17 cellular contexts compared by ENCODE assay signal in genomic region chr6:31149827-31150447, GRCh38. TPM values are rescaled to one million over a fixed set of nuclear protein-coding genes. Genes with fewer than 3 reads are reported as not detected.
DNase-seq lines count a peak whose midpoint lies in the region; ATAC-seq, FAIRE-seq and TF ChIP-seq lines count a peak whose summit lies in the region.
"Had no signal": no experiment of that assay in that cellular context is flagged by ENCODE, and none has a peak within 500 bp of the region (broad histone marks: within the 10 kb centered on the region; RNA-seq: fewer than 3 reads in every experiment).

No MANE protein-coding gene starts in this region.

- H2BK12ac ChIP-seq in H1 (ENCODE audit: low read depth, low read length): no peak overlapping the region

- 84% methylated on average over 6 of the region's 6 CpGs; no CpG with 5 or more reads in 1 of the 2 experiments for WGBS in H1 (ENCODE audit: extremely low coverage in 1 of 2, insufficient coverage in 1 of 2, insufficient read length in 1 of 2, insufficient replicate concordance in 2 of 2, low coverage in 1 of 2, low lambda C conversion rate in 2 of 2, missing lambda C conversion rate in 1 of 2), 2 experiments

- POLR2A ChIA-PET in H1 (lab: Charles Lee; ENCODE audit: partially characterized antibody): interaction anchor here (61.6 to 68.5 kb wide), 2 partner anchors 2 to 19 kb away, joined by 2251 read pairs; partner anchors contain the start of genes CCHCR1, CDSN, POU5F1 and PSORS1C1

- no peak overlapping the region for H3K9ac ChIP-seq in H1 (replicated peaks in 1 of 4; ENCODE audit: extremely low read depth in 1 of 4, low read depth in 3 of 4, low read length in 3 of 4)
- H3K9ac ChIP-seq: BLaER1 treated with 17β-estradiol and CSF1 and Interleukin-3, amounts not matched to agents 10 nM and 100 nM; GM23248 had no signal

- no peak for DNase-seq in stimulated activated naive CD8-positive, alpha-beta T cell treated with anti-CD3 and anti-CD28 coated beads, Interleukin-15, Interleukin-2, amounts not matched to agents 100 U/mL and 50 U/mL, for 24 hours
- DNase-seq in stimulated activated naive CD8-positive, alpha-beta T cell treated with anti-CD3 and anti-CD28 coated beads, Interleukin-15, amount 100 ng/mL, for 72 hours: no peak
- DNase-seq in H1 (ENCODE audit: low read depth in 1 of 2, low spot score in 2 of 2) (no peak), osteoblast (ENCODE audit: insufficient read length, low spot score, missing footprints) (peak; percentile 18), epidermal melanocyte (ENCODE audit: insufficient read length, low spot score) (no peak), HUDEP-2 (lab: John Stamatoyannopoulos, UW; ENCODE audit: unreplicated experiment in 76 of 76) (no peak), SKM-1 (lab: John Stamatoyannopoulos, UW; ENCODE audit: unreplicated experiment) (no peak)
- DNase-seq: ACHN; Calu3; CD4-positive, alpha-beta T cell; DMS 273 treated with DMSO at 0.1 percent for 48 hours; GM23248; H9 had no signal

- no peaks in the 10 kb centered on the region for H3K79me1 ChIP-seq in H1 (ENCODE audit: low read depth, low read length)

- H3K18ac ChIP-seq in H1 (ENCODE audit: extremely low read depth, low read length): no peak overlapping the region

- H3K23ac ChIP-seq in H1 (ENCODE audit: insufficient read length): no peak overlapping the region

- H2BK120ac ChIP-seq in H1 (replicated peaks; ENCODE audit: low read depth, low read length): no peak overlapping the region

- H3K4me3 Mint-ChIP-seq in stimulated activated naive CD8-positive, alpha-beta T cell treated with anti-CD3 and anti-CD28 coated beads, Interleukin-15, amount 100 ng/mL, for 72 hours: no peak overlapping the region
- H3K4me3 Mint-ChIP-seq: CD4-positive, alpha-beta T cell; H9 had no signal

- H3K27me3 Mint-ChIP-seq in stimulated activated naive CD8-positive, alpha-beta T cell treated with anti-CD3 and anti-CD28 coated beads, Interleukin-15, amount 100 ng/mL, for 72 hours: no peaks in the 10 kb centered on the region
- H3K27me3 Mint-ChIP-seq: CD4-positive, alpha-beta T cell had no signal

- TF ChIP-seq EP300 in H1 (IDR thresholded peaks at IDR 0.05; ENCODE audit: borderline replicate concordance in 1 of 2, low read depth in 2 of 2, low read length in 2 of 2): no peak

- H4K20me1 ChIP-seq in H1 (replicated peaks in 1 of 2; ENCODE audit: control insufficient read depth in 1 of 2, insufficient read depth in 2 of 2, low read length in 2 of 2) (peaks cover 0 to 3% of the 10 kb centered on the region in 2 experiments), osteoblast (ENCODE audit: insufficient read depth, low read length) (no peaks in the 10 kb centered on the region)

- no peak overlapping the region for H2BK20ac ChIP-seq in H1 (ENCODE audit: low read length)

- no peak overlapping the region for H2AK5ac ChIP-seq in H1 (ENCODE audit: low read depth, low read length)

- peaks cover 8% of the 10 kb centered on the region for H3K4me1 Mint-ChIP-seq in stimulated activated naive CD8-positive, alpha-beta T cell treated with anti-CD3 and anti-CD28 coated beads, Interleukin-15, amount 100 ng/mL, for 72 hours

- no peak overlapping the region for H3K27ac ChIP-seq in H1 (ENCODE audit: low read depth, low read length)
- no peak overlapping the region for H3K27ac ChIP-seq in osteoblast (ENCODE audit: low read depth, low read length)
- H3K27ac ChIP-seq: BLaER1 treated with 17β-estradiol and CSF1 and Interleukin-3, amounts not matched to agents 10 nM and 100 nM; GM23248 had no signal

- CTCF ChIA-PET in H1 (lab: Charles Lee; ENCODE audit: partially characterized antibody): interaction anchor here (1.1 to 3.2 kb wide), 4 partner anchors 11 to 63 kb away, joined by 4 to 15 read pairs (median 10); partner anchors contain the start of gene PSORS1C2

- peak overlapping the region; percentile 75 for H2BK5ac ChIP-seq in H1 (ENCODE audit: low read depth, low read length)

- H3K79me2 ChIP-seq in H1 (ENCODE audit: control insufficient read depth in 1 of 2, insufficient read depth in 2 of 2, low read length in 2 of 2) (no peaks in the 10 kb centered on the region), osteoblast (ENCODE audit: insufficient read depth, low read length) (no peaks in the 10 kb centered on the region)

- H3K36me3 ChIP-seq in H1 (ENCODE audit: control insufficient read depth in 2 of 4, insufficient read depth in 4 of 4, low read length in 3 of 4) (peaks cover 0 to 34% (median 8%) of the 10 kb centered on the region in 4 experiments), osteoblast (ENCODE audit: insufficient read depth, low read length) (peaks cover 23% of the 10 kb centered on the region)

- H3K23me2 ChIP-seq in H1 (ENCODE audit: low read depth, low read length): no peaks in the 10 kb centered on the region; the same call in 1 of the 2 replicates

- FAIRE-seq in H1 (lab: Jason Lieb, UNC): no peak

- no peak for TF ChIP-seq CTCF in H1 (IDR thresholded peaks at IDR 0.05; ENCODE audit: control extremely low read depth in 1 of 3, insufficient read depth in 1 of 3, low read depth in 1 of 3, low read length in 3 of 3)
- TF ChIP-seq CTCF in osteoblast (IDR thresholded peaks at IDR 0.05; ENCODE audit: extremely low read depth, low read depth, low read length): no peak

- H3K4me3 ChIP-seq in H1 (ENCODE audit: extremely low read depth in 1 of 4, insufficient read depth in 2 of 4, low read depth in 3 of 4, low read length in 4 of 4): no peak overlapping the region
- no peak overlapping the region for H3K4me3 ChIP-seq in osteoblast (ENCODE audit: insufficient read depth, low read length)
- H3K4me3 ChIP-seq: BLaER1 treated with 17β-estradiol and CSF1 and Interleukin-3, amounts not matched to agents 10 nM and 100 nM; GM23248 had no signal

- no peaks in the 10 kb centered on the region for H3K9me3 Mint-ChIP-seq in stimulated activated naive CD8-positive, alpha-beta T cell treated with anti-CD3 and anti-CD28 coated beads, Interleukin-15, amount 100 ng/mL, for 72 hours
- H3K9me3 Mint-ChIP-seq: CD4-positive, alpha-beta T cell; H9 had no signal

- no peak overlapping the region for H4K91ac ChIP-seq in H1 (replicated peaks; ENCODE audit: insufficient read length, low read length)

- H3K4me2 ChIP-seq in H1 (ENCODE audit: insufficient read depth in 1 of 2, low read depth in 2 of 2, low read length in 2 of 2) (no peak overlapping the region), osteoblast (ENCODE audit: insufficient read depth, low read length) (no peak overlapping the region)
- H3K4me2 ChIP-seq: BLaER1 treated with 17β-estradiol and CSF1 and Interleukin-3, amounts not matched to agents 10 nM and 100 nM had no signal

- no peak overlapping the region for H3K56ac ChIP-seq in H1 (replicated peaks; ENCODE audit: insufficient read length, low read depth, low read length)

- H3K9me3 ChIP-seq in H1 (ENCODE audit: insufficient read depth in 2 of 2, low read depth in 1 of 2, low read length in 1 of 2) (no peaks in the 10 kb centered on the region), osteoblast (ENCODE audit: low read depth, low read length) (no peaks in the 10 kb centered on the region)
- H3K9me3 ChIP-seq: BLaER1 treated with 17β-estradiol and CSF1 and Interleukin-3, amounts not matched to agents 10 nM and 100 nM had no signal

- no peak overlapping the region for H3K4ac ChIP-seq in H1 (replicated peaks; ENCODE audit: insufficient read length, low read depth, low read length)

- no peak overlapping the region for H2AFZ ChIP-seq in H1 (ENCODE audit: low read length)
- no peak overlapping the region for H2AFZ ChIP-seq in osteoblast (ENCODE audit: low read length)
- H2AFZ ChIP-seq: GM23248 had no signal

- H3K27me3 ChIP-seq in H1 (replicated peaks in 1 of 4; ENCODE audit: control insufficient read depth in 3 of 4, extremely low read depth in 1 of 4, insufficient read depth in 3 of 4, low read length in 3 of 4): no peaks in the 10 kb centered on the region
- H3K27me3 ChIP-seq in osteoblast (ENCODE audit: insufficient read depth, low read length): no peaks in the 10 kb centered on the region
- H3K27me3 ChIP-seq: BLaER1 treated with 17β-estradiol and CSF1 and Interleukin-3, amounts not matched to agents 10 nM and 100 nM had no signal

- H4K8ac ChIP-seq in H1 (ENCODE audit: extremely low read depth, insufficient read depth, low read length): no peak overlapping the region; the same call in 1 of the 2 replicates

- H4K5ac ChIP-seq in H1 (ENCODE audit: insufficient read length, low read depth, low read length): no peak overlapping the region

- H2BK15ac ChIP-seq in H1 (ENCODE audit: low read length): no peak overlapping the region

- peak overlapping the region in 1 of 2 donors; percentile 44 for H3K27ac Mint-ChIP-seq in stimulated activated naive CD8-positive, alpha-beta T cell treated with anti-CD3 and anti-CD28 coated beads, Interleukin-15, amount 100 ng/mL, for 72 hours
- H3K27ac Mint-ChIP-seq: CD4-positive, alpha-beta T cell had no signal

- H3K14ac ChIP-seq in H1 (ENCODE audit: insufficient read length): no peak overlapping the region

- TF ChIP-seq POLR2A in H1 (IDR thresholded peaks at IDR 0.05; ENCODE audit: control extremely low read depth in 1 of 2, low read depth in 2 of 2, low read length in 2 of 2): no peak

- TF ChIP-seq RAD21 in H1 (IDR thresholded peaks at IDR 0.05 in 1 of 2, conservative IDR thresholded peaks at IDR 0.05 in 1 of 2; ENCODE audit: low read depth in 2 of 2, low read length in 2 of 2): no peak

- H3K4me1 ChIP-seq in H1 (replicated peaks in 1 of 4; ENCODE audit: control insufficient read depth in 3 of 4, insufficient read depth in 4 of 4, low read length in 3 of 4) (0 out of 7 replicates have a peak, but pooled peaks cover 0 to 2% (median 0%) of the 10 kb centered on the region in 4 experiments), osteoblast (ENCODE audit: insufficient read depth, low read length) (no peaks in the 10 kb centered on the region)

- peak; percentile 4 for ATAC-seq in stimulated activated naive CD8-positive, alpha-beta T cell treated with anti-CD3 and anti-CD28 coated beads, Interleukin-15, Interleukin-2, amounts not matched to agents 100 U/mL and 50 U/mL, for 24 hours
- ATAC-seq in stimulated activated naive CD8-positive, alpha-beta T cell treated with anti-CD3 and anti-CD28 coated beads, Interleukin-15, amount 100 ng/mL, for 72 hours: no peak

RNA-seq across cellular contexts. Expression of gene CCHCR1, which starts 7.7 kb away (rescaled TPM):
- total RNA-seq in H1 (2021; fragmentation: NEBNext Ultra II Directional; extraction: Animal tissue kit (Norgen Biotek cat#: 25700)): 38.0 and 38.2 TPM in 2 replicates
- polyA plus RNA-seq in H1 (2011; rRNA removed): 20.9 and 32.8 TPM in 2 replicates
- 50.9 TPM for polyA plus RNA-seq in H1 (2011; cell fraction: cytosol; rRNA removed)
- 138 TPM for polyA plus RNA-seq in H1 (2011; cell fraction: nucleus; rRNA removed)
- 36.7 to 61.3 TPM (median 50.8 TPM) in 4 replicates for polyA plus RNA-seq in H1 (2012, experiment 1 of 2)
- 19.0 TPM for polyA plus RNA-seq in H1 (2012, experiment 2 of 2)
- polyA plus RNA-seq in H1 (2013, experiment 1 of 2): 19.9 TPM
- polyA plus RNA-seq in H1 (2013, experiment 2 of 2): 17.6 TPM
- polyA minus RNA-seq in H1 (2011; rRNA and poly(A)+ RNA removed): 29.0 and 29.1 TPM in 2 replicates
- polyA minus RNA-seq in H1 (2011; cell fraction: cytosol; rRNA and poly(A)+ RNA removed): 20.8 TPM
- 43.1 TPM for polyA minus RNA-seq in H1 (2011; cell fraction: nucleus; rRNA and poly(A)+ RNA removed)
- total RNA-seq in osteoblast: 13.6 and 14.1 TPM in 2 replicates

RNA-seq across cellular contexts. Expression of gene TCF19, which starts 8.5 kb away (rescaled TPM):
- 10.0 and 11.0 TPM in 2 replicates for total RNA-seq in H1 (2021; fragmentation: NEBNext Ultra II Directional; extraction: Animal tissue kit (Norgen Biotek cat#: 25700))
- polyA plus RNA-seq in H1 (2011; rRNA removed): 7.2 and 12.5 TPM in 2 replicates
- 10.0 TPM for polyA plus RNA-seq in H1 (2011; cell fraction: cytosol; rRNA removed)
- 15.6 TPM for polyA plus RNA-seq in H1 (2011; cell fraction: nucleus; rRNA removed)
- polyA plus RNA-seq in H1 (2012, experiment 1 of 2): 9.6 to 10.7 TPM (median 10.2 TPM) in 4 replicates
- polyA plus RNA-seq in H1 (2012, experiment 2 of 2): 8.6 TPM
- 6.5 TPM for polyA plus RNA-seq in H1 (2013, experiment 1 of 2)
- polyA plus RNA-seq in H1 (2013, experiment 2 of 2): 6.5 TPM
- polyA minus RNA-seq in H1 (2011; rRNA and poly(A)+ RNA removed): 5.5 and 5.6 TPM in 2 replicates
- 5.3 TPM for polyA minus RNA-seq in H1 (2011; cell fraction: cytosol; rRNA and poly(A)+ RNA removed)
- polyA minus RNA-seq in H1 (2011; cell fraction: nucleus; rRNA and poly(A)+ RNA removed): 5.4 TPM
- 5.8 and 5.9 TPM in 2 replicates for total RNA-seq in osteoblast

RNA-seq across cellular contexts. Expression of gene PSORS1C2, which starts 11.1 kb away (rescaled TPM):
- total RNA-seq in H1 (2021; fragmentation: NEBNext Ultra II Directional; extraction: Animal tissue kit (Norgen Biotek cat#: 25700)): not detected in 2 replicates
- polyA plus RNA-seq in H1 (2011; rRNA removed): 0.11 and 0.58 TPM in 2 replicates
- polyA plus RNA-seq in H1 (2011; cell fraction: cytosol; rRNA removed): 0.39 TPM
- 1.4 TPM for polyA plus RNA-seq in H1 (2011; cell fraction: nucleus; rRNA removed)
- 0.52 to 0.62 TPM (median 0.57 TPM) in 3 of 4 replicates, not detected in the other for polyA plus RNA-seq in H1 (2012, experiment 1 of 2)
- polyA plus RNA-seq in H1 (2012, experiment 2 of 2): 0.21 TPM
- polyA plus RNA-seq in H1 (2013, experiment 1 of 2): 1.6 TPM
- 1.6 TPM for polyA plus RNA-seq in H1 (2013, experiment 2 of 2)
- polyA minus RNA-seq in H1 (2011; rRNA and poly(A)+ RNA removed): not detected in 2 replicates
- not detected for polyA minus RNA-seq in H1 (2011; cell fraction: cytosol; rRNA and poly(A)+ RNA removed)
- polyA minus RNA-seq in H1 (2011; cell fraction: nucleus; rRNA and poly(A)+ RNA removed): not detected
- not detected in 2 replicates for total RNA-seq in osteoblast
- total RNA-seq: A172; Calu3; CD4-positive, alpha-beta T cell; Daoy; GM23248; HT1080 had no signal
- polyA plus RNA-seq: GM23248 had no signal

RNA-seq across cellular contexts. Expression of gene POU5F1, which starts 20.5 kb away (rescaled TPM):
- total RNA-seq in H1 (2021; fragmentation: NEBNext Ultra II Directional; extraction: Animal tissue kit (Norgen Biotek cat#: 25700)): 2,526 and 2,533 TPM in 2 replicates
- polyA plus RNA-seq in H1 (2011; rRNA removed): 2,437 and 2,958 TPM in 2 replicates
- polyA plus RNA-seq in H1 (2011; cell fraction: cytosol; rRNA removed): 3,112 TPM
- 1,732 TPM for polyA plus RNA-seq in H1 (2011; cell fraction: nucleus; rRNA removed)
- polyA plus RNA-seq in H1 (2012, experiment 1 of 2): 1,944 to 3,021 TPM (median 2,827 TPM) in 4 replicates
- polyA plus RNA-seq in H1 (2012, experiment 2 of 2): 3,585 TPM
- polyA plus RNA-seq in H1 (2013, experiment 1 of 2): 2,440 TPM
- polyA plus RNA-seq in H1 (2013, experiment 2 of 2): 2,561 TPM
- 686 and 909 TPM in 2 replicates for polyA minus RNA-seq in H1 (2011; rRNA and poly(A)+ RNA removed)
- 545 TPM for polyA minus RNA-seq in H1 (2011; cell fraction: cytosol; rRNA and poly(A)+ RNA removed)
- 413 TPM for polyA minus RNA-seq in H1 (2011; cell fraction: nucleus; rRNA and poly(A)+ RNA removed)
- 0.29 and 2.5 TPM in 2 replicates for total RNA-seq in osteoblast
- total RNA-seq: A172; CD4-positive, alpha-beta T cell; HT1080 had no signal

RNA-seq across cellular contexts. Expression of gene CDSN, which starts 29.7 kb away (rescaled TPM):
- not detected in 2 replicates for total RNA-seq in H1 (2021; fragmentation: NEBNext Ultra II Directional; extraction: Animal tissue kit (Norgen Biotek cat#: 25700))
- not detected in 2 replicates for polyA plus RNA-seq in H1 (2011; rRNA removed)
- polyA plus RNA-seq in H1 (2011; cell fraction: cytosol; rRNA removed): not detected
- not detected for polyA plus RNA-seq in H1 (2011; cell fraction: nucleus; rRNA removed)
- polyA plus RNA-seq in H1 (2012, experiment 1 of 2): not detected in 4 replicates
- not detected for polyA plus RNA-seq in H1 (2012, experiment 2 of 2)
- polyA plus RNA-seq in H1 (2013, experiment 1 of 2): not detected
- not detected for polyA plus RNA-seq in H1 (2013, experiment 2 of 2)
- not detected in 2 replicates for polyA minus RNA-seq in H1 (2011; rRNA and poly(A)+ RNA removed)
- not detected for polyA minus RNA-seq in H1 (2011; cell fraction: cytosol; rRNA and poly(A)+ RNA removed)
- polyA minus RNA-seq in H1 (2011; cell fraction: nucleus; rRNA and poly(A)+ RNA removed): not detected
- total RNA-seq in osteoblast: not detected in 2 replicates
- total RNA-seq: A172; CD4-positive, alpha-beta T cell; Daoy; GM23248; H9; HT1080 had no signal
- polyA plus RNA-seq: GM23248 had no signal
